In genomic region chr11:87966744-87967143, GRCh38 we compare ENCODE assay signal across 20 cellular contexts.
A peak's percentile ranks its signal among the peaks of the same experiment; 100 is the strongest.
DNase-seq lines count a peak whose midpoint lies in the region; ATAC-seq and TF ChIP-seq lines count a peak whose summit lies in the region.
"Had no signal": no experiment of that assay in that cellular context is flagged by ENCODE, and none has a peak within 500 bp of the region (broad histone marks: within the 10 kb centered on the region; RNA-seq: fewer than 3 reads in every experiment).

No MANE protein-coding gene starts in this region.

- no peak for TF ChIP-seq CTCF in left ventricle myocardium inferior (IDR thresholded peaks at IDR 0.05; ENCODE audit: borderline replicate concordance)

- no peak overlapping the region for H3K4me3 ChIP-seq in left ventricle myocardium inferior
- H3K4me3 ChIP-seq: K562, Peyer's patch, SK-N-MC had no signal

- H3K27me3 ChIP-seq in left ventricle myocardium inferior (ENCODE audit: low read depth), result peaks cover 6% of the 10 kb centered on the region
- H3K27me3 ChIP-seq: Peyer's patch had no signal

- no peaks in the 10 kb centered on the region for H3K36me3 ChIP-seq in left ventricle myocardium inferior
- H3K36me3 ChIP-seq: Peyer's patch had no signal

- no peaks in the 10 kb centered on the region for H3K4me1 ChIP-seq in left ventricle myocardium inferior
- H3K4me1 ChIP-seq: Caco-2, Peyer's patch had no signal

- H3K9me3 ChIP-seq in left ventricle myocardium inferior (replicated peaks), result no peaks in the 10 kb centered on the region
- H3K9me3 ChIP-seq: Caco-2, Peyer's patch had no signal

- H3K27ac ChIP-seq in left ventricle myocardium inferior (replicated peaks), result no peak overlapping the region
- H3K27ac ChIP-seq: Peyer's patch, SK-N-MC had no signal

- DNase-seq in Right ventricle myocardium superior, result no peak
- no peak for DNase-seq in left ventricle myocardium inferior
- peak; percentile 37 for DNase-seq in NCI-H69 (lab: John Stamatoyannopoulos, UW)
- peak; percentile 20 for DNase-seq in left kidney (ENCODE audit: low read depth, low spot score)
- DNase-seq in NCI-H2227 treated with DMSO at 0.1 percent for 48 hours (lab: John Stamatoyannopoulos, UW), result no peak
- DNase-seq in NCI-H510A treated with DMSO at 0.1 percent for 48 hours (lab: John Stamatoyannopoulos, UW), result no peak
- no peak for DNase-seq in DMS79 (lab: John Stamatoyannopoulos, UW)
- DNase-seq: Caco-2; CD4-positive, alpha-beta T cell; DMS153; GF-D8; HCEC 1CT; NCI-H1092 treated with DMSO at 0.1 percent for 48 hours; NCI-H1694; NCI-H2081 treated with DMSO at 0.1 percent for 48 hours; NCI-H524; Peyer's patch; SHP77 had no signal

- ATAC-seq in Right ventricle myocardium superior (ENCODE audit: poor library complexity), result peak; percentile 22
- ATAC-seq: K562 had no signal

- intact Hi-C loops in Right ventricle myocardium superior (cut with DNase I) (no loop called here), left ventricle myocardium inferior (cut with micrococcal nuclease) (no loop called here)

Comparison
In these comparisons a context has a peak if more than half of its experiments do, and no peak if none do; other contexts are left out.
1. DNase-seq: peak in NCI-H69 (single experiment) and left kidney (single experiment); none in Right ventricle myocardium superior (single experiment), left ventricle myocardium inferior (single experiment), NCI-H2227 treated with DMSO at 0.1 percent for 48 hours (single experiment), NCI-H510A treated with DMSO at 0.1 percent for 48 hours (single experiment) and DMS79 (single experiment).